21 cellular contexts compared by ENCODE assay signal in genomic region chr17:1568950-1569810, GRCh38. TPM values are rescaled to one million over a fixed set of nuclear protein-coding genes. Genes with fewer than 3 reads are reported as not detected.
DNase-seq lines count a peak whose midpoint lies in the region; ATAC-seq and TF ChIP-seq lines count a peak whose summit lies in the region.
"Had no signal": no experiment of that assay in that cellular context is flagged by ENCODE, and none has a peak within 500 bp of the region (broad histone marks: within the 10 kb centered on the region; RNA-seq: fewer than 3 reads in every experiment).

No MANE protein-coding gene starts in this region.

- no peak overlapping the region for H3K4me3 Mint-ChIP-seq in activated CD8-positive, alpha-beta memory T cell treated with anti-CD3 and anti-CD28 coated beads, Interleukin-2, amount 10 ng/mL, durations not matched to agents 7 days and 5 days
- H3K4me3 Mint-ChIP-seq in stimulated activated effector memory CD8-positive, alpha-beta T cell treated with anti-CD3 and anti-CD28 coated beads, Interleukin-12 subunit alpha, Interleukin-12 subunit beta, amount 100 ng/mL, for 72 hours, result no peak overlapping the region
- no peak overlapping the region for H3K4me3 Mint-ChIP-seq in HFFc6
- H3K4me3 Mint-ChIP-seq: activated naive CD8-positive, alpha-beta T cell treated with anti-CD3 and anti-CD28 coated beads, Interleukin-2, amount 10 ng/mL, durations not matched to agents 7 days and 5 days had no signal

- intact Hi-C loops in esophagus squamous epithelium (cut with DNase I), result no loop called here

- H3K27me3 ChIP-seq in esophagus squamous epithelium, result no peaks in the 10 kb centered on the region
- H3K27me3 ChIP-seq: body of pancreas, ovary had no signal

- H3K9me3 ChIP-seq in esophagus squamous epithelium, result no peaks in the 10 kb centered on the region
- H3K9me3 ChIP-seq: BLaER1, body of pancreas, ovary had no signal

- no peak for TF ChIP-seq POLR2A in esophagus squamous epithelium (IDR thresholded peaks at IDR 0.05)

- 26 to 36% methylated on average over 23 to 25 of the region's 27 CpGs for WGBS in esophagus squamous epithelium, 2 donors

- CTCF ChIA-PET in activated CD8-positive, alpha-beta memory T cell treated with anti-CD3 and anti-CD28 coated beads, Interleukin-2, amount 10 ng/mL, durations not matched to agents 7 days and 5 days (lab: Charles Lee), result no interaction called here

- no peaks in the 10 kb centered on the region for H3K36me3 ChIP-seq in esophagus squamous epithelium
- H3K36me3 ChIP-seq: BLaER1, ovary had no signal

- H3K27ac Mint-ChIP-seq in activated CD8-positive, alpha-beta memory T cell treated with anti-CD3 and anti-CD28 coated beads, Interleukin-2, amount 10 ng/mL, durations not matched to agents 7 days and 5 days, result no peak overlapping the region
- H3K27ac Mint-ChIP-seq in stimulated activated effector memory CD8-positive, alpha-beta T cell treated with anti-CD3 and anti-CD28 coated beads, Interleukin-12 subunit alpha, Interleukin-12 subunit beta, amount 100 ng/mL, for 72 hours, result peak overlapping the region; percentile 24
- H3K27ac Mint-ChIP-seq in HFFc6, result no peak overlapping the region
- H3K27ac Mint-ChIP-seq: activated naive CD8-positive, alpha-beta T cell treated with anti-CD3 and anti-CD28 coated beads, Interleukin-2, amount 10 ng/mL, durations not matched to agents 7 days and 5 days had no signal

- no peaks in the 10 kb centered on the region for H3K36me3 Mint-ChIP-seq in activated CD8-positive, alpha-beta memory T cell treated with anti-CD3 and anti-CD28 coated beads, Interleukin-2, amount 10 ng/mL, durations not matched to agents 7 days and 5 days
- H3K36me3 Mint-ChIP-seq in stimulated activated effector memory CD8-positive, alpha-beta T cell treated with anti-CD3 and anti-CD28 coated beads, Interleukin-12 subunit alpha, Interleukin-12 subunit beta, amount 100 ng/mL, for 72 hours, result no peaks in the 10 kb centered on the region
- H3K36me3 Mint-ChIP-seq in HFFc6 (ENCODE audit: low read depth), result no peaks in the 10 kb centered on the region
- H3K36me3 Mint-ChIP-seq: activated naive CD8-positive, alpha-beta T cell treated with anti-CD3 and anti-CD28 coated beads, Interleukin-2, amount 10 ng/mL, durations not matched to agents 7 days and 5 days had no signal

- peaks cover 23% of the 10 kb centered on the region for H3K4me1 Mint-ChIP-seq in activated CD8-positive, alpha-beta memory T cell treated with anti-CD3 and anti-CD28 coated beads, Interleukin-2, amount 10 ng/mL, durations not matched to agents 7 days and 5 days
- H3K4me1 Mint-ChIP-seq in stimulated activated effector memory CD8-positive, alpha-beta T cell treated with anti-CD3 and anti-CD28 coated beads, Interleukin-12 subunit alpha, Interleukin-12 subunit beta, amount 100 ng/mL, for 72 hours, result peaks cover 22% of the 10 kb centered on the region
- peaks cover 7% of the 10 kb centered on the region; the same call in 1 of the 2 replicates for H3K4me1 Mint-ChIP-seq in HFFc6 (ENCODE audit: low read depth)

- peaks cover 0 to 16% (median 4%) of the 10 kb centered on the region in 3 donors for H3K4me1 ChIP-seq in esophagus squamous epithelium
- H3K4me1 ChIP-seq: body of pancreas had no signal

- peak overlapping the region; percentile 5 to 82 (median 68) for H3K27ac ChIP-seq in esophagus squamous epithelium
- H3K27ac ChIP-seq: BLaER1, body of pancreas, ovary had no signal

- H3K27me3 Mint-ChIP-seq in activated CD8-positive, alpha-beta memory T cell treated with anti-CD3 and anti-CD28 coated beads, Interleukin-2, amount 10 ng/mL, durations not matched to agents 7 days and 5 days, result no peaks in the 10 kb centered on the region
- peaks cover 3% of the 10 kb centered on the region; the same call in 1 of the 2 replicates for H3K27me3 Mint-ChIP-seq in HFFc6 (ENCODE audit: insufficient read depth)
- H3K27me3 Mint-ChIP-seq: activated naive CD8-positive, alpha-beta T cell treated with anti-CD3 and anti-CD28 coated beads, Interleukin-2, amount 10 ng/mL, durations not matched to agents 7 days and 5 days; activated T-helper 17 cell treated with anti-CD3 and anti-CD28 coated beads, Interleukin-2, amount 50 U/mL, for 72 hours had no signal

- peak; percentile 37 for DNase-seq in activated CD8-positive, alpha-beta memory T cell treated with anti-CD3 and anti-CD28 coated beads, Interleukin-2, amount 10 ng/mL, durations not matched to agents 7 days and 5 days
- no peak for DNase-seq in activated CD8-positive, alpha-beta memory T cell treated with anti-CD3 and anti-CD28 coated beads for 24 hours
- DNase-seq in SHP77 treated with DMSO at 0.1 percent for 48 hours (lab: John Stamatoyannopoulos, UW) (peak; percentile 9), esophagus squamous epithelium (lab: John Stamatoyannopoulos, UW) (no peak), HFFc6 (no peak), germinal center (ENCODE audit: low spot score) (no peak), COLO829 (ENCODE audit: low spot score) (no peak)
- DNase-seq in stimulated activated effector memory CD8-positive, alpha-beta T cell treated with anti-CD3 and anti-CD28 coated beads, Interleukin-12 subunit alpha, Interleukin-12 subunit beta, amount 100 ng/mL, for 72 hours (ENCODE audit: low spot score in 2 of 2), result no peak
- DNase-seq: activated CD4-positive, alpha-beta T cell treated with anti-CD3 and anti-CD28 coated beads for 48 hours; activated naive CD8-positive, alpha-beta T cell treated with anti-CD3 and anti-CD28 coated beads, Interleukin-2, amount 10 ng/mL, durations not matched to agents 7 days and 5 days; body of pancreas; foreskin fibroblast; hippocampal formation; NCI-H146; NCI-H226; ovary; Right ventricle myocardium superior; stimulated activated CD4-positive, alpha-beta T cell treated with anti-CD3 and anti-CD28 coated beads, Interleukin-15, amount 100 ng/mL, for 24 hours had no signal

- no peaks in the 10 kb centered on the region for H3K9me3 Mint-ChIP-seq in activated CD8-positive, alpha-beta memory T cell treated with anti-CD3 and anti-CD28 coated beads, Interleukin-2, amount 10 ng/mL, durations not matched to agents 7 days and 5 days (ENCODE audit: low read depth)
- H3K9me3 Mint-ChIP-seq in stimulated activated effector memory CD8-positive, alpha-beta T cell treated with anti-CD3 and anti-CD28 coated beads, Interleukin-12 subunit alpha, Interleukin-12 subunit beta, amount 100 ng/mL, for 72 hours, result no peaks in the 10 kb centered on the region
- no peaks in the 10 kb centered on the region for H3K9me3 Mint-ChIP-seq in HFFc6
- H3K9me3 Mint-ChIP-seq: activated naive CD8-positive, alpha-beta T cell treated with anti-CD3 and anti-CD28 coated beads, Interleukin-2, amount 10 ng/mL, durations not matched to agents 7 days and 5 days; activated T-helper 17 cell treated with anti-CD3 and anti-CD28 coated beads, Interleukin-2, amount 50 U/mL, for 72 hours had no signal

- no peak for ATAC-seq in activated CD8-positive, alpha-beta memory T cell treated with anti-CD3 and anti-CD28 coated beads, Interleukin-2, amount 10 ng/mL, durations not matched to agents 7 days and 5 days
- ATAC-seq in stimulated activated effector memory CD8-positive, alpha-beta T cell treated with anti-CD3 and anti-CD28 coated beads, Interleukin-12 subunit alpha, Interleukin-12 subunit beta, amount 100 ng/mL, for 72 hours, result no peak
- ATAC-seq: activated T-helper 17 cell treated with anti-CD3 and anti-CD28 coated beads, Interleukin-2, amount 50 U/mL, for 72 hours; body of pancreas; right cardiac atrium had no signal

- H3K4me3 ChIP-seq in esophagus squamous epithelium, result peak overlapping the region in 3 of 4 donors; percentile 6 to 40 (median 13)
- H3K4me3 ChIP-seq: BLaER1, body of pancreas, ovary had no signal

- no peak for TF ChIP-seq CTCF in esophagus squamous epithelium (IDR thresholded peaks at IDR 0.05)
- TF ChIP-seq CTCF in HFFc6 (IDR thresholded peaks at IDR 0.05), result no peak

RNA-seq across cellular contexts. Expression of gene PITPNA, which starts 6.6 kb away (rescaled TPM):
- total RNA-seq in activated CD8-positive, alpha-beta memory T cell treated with anti-CD3 and anti-CD28 coated beads, Interleukin-2, amount 10 ng/mL, durations not matched to agents 7 days and 5 days, result 10 to 100 TPM; 42.1 to 69.1 TPM
- 10 to 100 TPM; 40.2 to 81.9 (median 46.6) TPM for total RNA-seq in esophagus squamous epithelium
- 10 to 100 TPM; 59.5 to 75.9 (median 67.7) TPM for total RNA-seq in HFFc6 (2021; fragmentation: NEBNext Ultra II Directional; extraction: Animal tissue kit (Norgen Biotek cat#: 25700))

RNA-seq across cellular contexts. Expression of gene INPP5K, which starts 52.8 kb away (rescaled TPM):
- total RNA-seq in activated CD8-positive, alpha-beta memory T cell treated with anti-CD3 and anti-CD28 coated beads, Interleukin-2, amount 10 ng/mL, durations not matched to agents 7 days and 5 days, result 10 to 100 TPM; 40.6 to 43.4 TPM
- total RNA-seq in esophagus squamous epithelium, result 10 to 100 TPM; 18.4 to 44.3 (median 35.0) TPM
- 10 to 100 TPM; 18.2 to 23.5 (median 20.3) TPM for total RNA-seq in HFFc6 (2021; fragmentation: NEBNext Ultra II Directional; extraction: Animal tissue kit (Norgen Biotek cat#: 25700))

RNA-seq across cellular contexts. Expression of gene SLC43A2, which starts 59.5 kb away (rescaled TPM):
- total RNA-seq in activated CD8-positive, alpha-beta memory T cell treated with anti-CD3 and anti-CD28 coated beads, Interleukin-2, amount 10 ng/mL, durations not matched to agents 7 days and 5 days, result 1 to 10 TPM in 1 of 2 experiments, under 1 TPM in 1; 0.55 to 1.3 TPM
- 10 to 100 TPM in 1 of 4 donors, 1 to 10 TPM in 3; 2.5 to 12.4 (median 5.3) TPM for total RNA-seq in esophagus squamous epithelium
- total RNA-seq in HFFc6 (2021; fragmentation: NEBNext Ultra II Directional; extraction: Animal tissue kit (Norgen Biotek cat#: 25700)), result 10 to 100 TPM in 1 of 6 experiments, 1 to 10 TPM in 5; 6.4 to 11.2 (median 6.9) TPM

Comparison
In these comparisons a context has a peak if more than half of its experiments do, and no peak if none do; other contexts are left out.
1. DNase-seq: peak in activated CD8-positive, alpha-beta memory T cell treated with anti-CD3 and anti-CD28 coated beads, Interleukin-2, amount 10 ng/mL, durations not matched to agents 7 days and 5 days (single experiment) and SHP77 treated with DMSO at 0.1 percent for 48 hours (single experiment); none in activated CD8-positive, alpha-beta memory T cell treated with anti-CD3 and anti-CD28 coated beads for 24 hours (single experiment), esophagus squamous epithelium (single experiment), stimulated activated effector memory CD8-positive, alpha-beta T cell treated with anti-CD3 and anti-CD28 coated beads, Interleukin-12 subunit alpha, Interleukin-12 subunit beta, amount 100 ng/mL, for 72 hours (0 of 2), HFFc6 (single experiment), germinal center (single experiment) and COLO829 (single experiment).